ENCODE assay signal across 10 cellular contexts in genomic region chr13:92414851-92415250, GRCh38.
"Had no signal": no experiment of that assay in that cellular context is flagged by ENCODE, and none has a peak within 500 bp of the region (broad histone marks: within the 10 kb centered on the region; RNA-seq: fewer than 3 reads in every experiment).

No MANE protein-coding gene starts in this region.

- DNase-seq: GM23248, GOT3, H7, HFFc6, KBM-7 had no signal

- H3K36me3 Mint-ChIP-seq: IgD-negative memory B cell had no signal

- H3K27ac Mint-ChIP-seq: HFFc6, IgD-negative memory B cell had no signal

- H3K27me3 Mint-ChIP-seq: IgD-negative memory B cell had no signal

- H3K4me1 ChIP-seq: HAP-1 had no signal

- H3K4me1 Mint-ChIP-seq: IgD-negative memory B cell had no signal

- H3K4me3 ChIP-seq: GM23248, HAP-1 had no signal

- H2AFZ ChIP-seq: GM23248 had no signal

- H3K4me3 Mint-ChIP-seq: HFFc6, IgD-negative memory B cell had no signal

- ATAC-seq: HCT116, HepG2 had no signal

- H3K36me3 ChIP-seq: HAP-1 had no signal

- H3K27ac ChIP-seq: GM23248, HL-60 had no signal

- H3K9ac ChIP-seq: GM23248 had no signal

- H3K9me3 ChIP-seq: HAP-1 had no signal
